In genomic region chr10:79243211-79244067, GRCh38 we compare ENCODE assay signal across 8 cellular contexts.
DNase-seq lines count a peak whose midpoint lies in the region; FAIRE-seq and TF ChIP-seq lines count a peak whose summit lies in the region.

No MANE protein-coding gene starts in this region.

- no peak overlapping the region; the same call in 1 of the 2 replicates for H3K27ac ChIP-seq in HUES64 (ENCODE audit: low read depth, low read length)
- H3K27ac ChIP-seq in dorsolateral prefrontal cortex = peak overlapping the region; percentile 74 to 97 (median 91)

- no peaks in the 10 kb centered on the region for H3K36me3 ChIP-seq in HUES64 (ENCODE audit: insufficient read depth, low read length)

- CTCF ChIA-PET in activated CD4-positive, alpha-beta T cell treated with anti-CD3 and anti-CD28 coated beads, Interleukin-2, amount 10 ng/mL, durations not matched to agents 7 days and 5 days (lab: Charles Lee) = interaction anchor here (0.8 to 1.7 kb wide), 2 partner anchors 13 to 24 kb away, joined by 3 to 5 read pairs; no protein-coding TSS in a partner anchor

- FAIRE-seq in D721Med (lab: Jason Lieb, UNC) = no peak

- POLR2A ChIA-PET in activated CD4-positive, alpha-beta T cell treated with anti-CD3 and anti-CD28 coated beads, Interleukin-2, amount 10 ng/mL, durations not matched to agents 7 days and 5 days (lab: Charles Lee) = no interaction called here

- H3K27me3 ChIP-seq in HUES64 (ENCODE audit: insufficient read depth, low read length) (peaks cover 46% of the 10 kb centered on the region), dorsolateral prefrontal cortex (no peaks in the 10 kb centered on the region), mononuclear cell (ENCODE audit: insufficient read depth, low read length) (no peaks in the 10 kb centered on the region)

- peak overlapping the region; percentile 70 for H3K9ac ChIP-seq in HUES64 (ENCODE audit: low read depth, low read length)

- H3K4me1 ChIP-seq in HUES64 (ENCODE audit: insufficient read depth, low read length) (peaks cover 28% of the 10 kb centered on the region), mononuclear cell (ENCODE audit: insufficient read depth, low read length) (peaks cover 82% of the 10 kb centered on the region)

- 3% methylated on average over 117 of the region's 117 CpGs for WGBS in HUES64

- H3K4me3 Mint-ChIP-seq in activated CD4-positive, alpha-beta T cell treated with anti-CD3 and anti-CD28 coated beads, Interleukin-2, amount 10 ng/mL, durations not matched to agents 7 days and 5 days = peak overlapping the region; percentile 75

- no peaks in the 10 kb centered on the region for H3K27me3 Mint-ChIP-seq in activated CD4-positive, alpha-beta T cell treated with anti-CD3 and anti-CD28 coated beads, Interleukin-2, amount 10 ng/mL, durations not matched to agents 7 days and 5 days

- DNase-seq in D721Med (ENCODE audit: insufficient read length, low spot score) (peak; percentile 76), GM20000 (ENCODE audit: low spot score) (peak; percentile 87), dorsolateral prefrontal cortex (peak; percentile 74 to 89 (median 82)), OCI-M1 (lab: John Stamatoyannopoulos, UW) (no peak)
- peak; percentile 69 for DNase-seq in activated CD4-positive, alpha-beta T cell treated with anti-CD3 and anti-CD28 coated beads, Interleukin-2, amount 10 ng/mL, durations not matched to agents 7 days and 5 days
- peak in 5 of 6 experiments; percentile 12 to 53 (median 32) for DNase-seq in stimulated activated naive CD4-positive, alpha-beta T cell (lab: John Stamatoyannopoulos, UW)

- peak overlapping the region; percentile 89 for H3K27ac Mint-ChIP-seq in activated CD4-positive, alpha-beta T cell treated with anti-CD3 and anti-CD28 coated beads, Interleukin-2, amount 10 ng/mL, durations not matched to agents 7 days and 5 days

- H3K9me3 ChIP-seq in HUES64 (ENCODE audit: insufficient read depth, low read depth, low read length) (no peaks in the 10 kb centered on the region), mononuclear cell (ENCODE audit: low read depth, low read length) (no peaks in the 10 kb centered on the region)

- TF ChIP-seq CTCF in D721Med (IDR thresholded peaks at IDR 0.05; ENCODE audit: insufficient read depth, missing control alignments) = no peak
- TF ChIP-seq CTCF in GM20000 (IDR thresholded peaks at IDR 0.05; ENCODE audit: extremely low read depth, missing control alignments) = no peak
- peak in 9 of 56 donors; percentile 6 to 22 (median 12) for TF ChIP-seq CTCF in dorsolateral prefrontal cortex (IDR thresholded peaks at IDR 0.05 in 54 of 56, conservative IDR thresholded peaks at IDR 0.05 in 2 of 56; ENCODE audit: low read depth in 1 of 56, partially characterized antibody in 56 of 56)

- H3K9me3 Mint-ChIP-seq in activated CD4-positive, alpha-beta T cell treated with anti-CD3 and anti-CD28 coated beads, Interleukin-2, amount 10 ng/mL, durations not matched to agents 7 days and 5 days = no peaks in the 10 kb centered on the region

- intact Hi-C loops in dorsolateral prefrontal cortex (cut with DNase I) = loop anchor here (2.0 kb wide), 4 partner anchors 21 to 103 kb away; partner anchors contain the start of gene PPIF (in 1 of the 2)

- peaks cover 7% of the 10 kb centered on the region for H3K36me3 Mint-ChIP-seq in activated CD4-positive, alpha-beta T cell treated with anti-CD3 and anti-CD28 coated beads, Interleukin-2, amount 10 ng/mL, durations not matched to agents 7 days and 5 days (ENCODE audit: low read depth)

- H3K4me3 ChIP-seq in HUES64 (ENCODE audit: low read length) = peak overlapping the region; percentile 59
- H3K4me3 ChIP-seq in dorsolateral prefrontal cortex = peak overlapping the region; percentile 48 to 80 (median 64)
- H3K4me3 ChIP-seq in mononuclear cell (ENCODE audit: low read length) = peak overlapping the region; percentile 45

- H3K4me1 Mint-ChIP-seq in activated CD4-positive, alpha-beta T cell treated with anti-CD3 and anti-CD28 coated beads, Interleukin-2, amount 10 ng/mL, durations not matched to agents 7 days and 5 days = peaks cover 60% of the 10 kb centered on the region
